Comparison of ENCODE assay signal across 12 cellular contexts in genomic region chr5:41793156-41793770, GRCh38.
DNase-seq lines count a peak whose midpoint lies in the region; ATAC-seq and TF ChIP-seq lines count a peak whose summit lies in the region.
"Had no signal": no experiment of that assay in that cellular context is flagged by ENCODE, and none has a peak within 500 bp of the region (broad histone marks: within the 10 kb centered on the region; RNA-seq: fewer than 3 reads in every experiment).

No MANE protein-coding gene starts in this region.

- TF ChIP-seq POLR2A in suprapubic skin (IDR thresholded peaks at IDR 0.05) (no peak), GM18505 (IDR thresholded peaks at IDR 0.05; ENCODE audit: borderline replicate concordance, extremely low read depth, insufficient read depth, insufficient read length) (no peak)

- H3K36me3 Mint-ChIP-seq in activated T-cell treated with anti-CD3 and anti-CD28 coated beads, Interleukin-2, amount 50 U/mL, for 24 hours (ENCODE audit: low read depth): peaks cover 86% of the 10 kb centered on the region

- H3K36me3 ChIP-seq in suprapubic skin: peaks cover 24% of the 10 kb centered on the region
- H3K36me3 ChIP-seq: neutrophil had no signal

- H3K4me1 ChIP-seq in suprapubic skin: peaks cover 15% of the 10 kb centered on the region

- H3K27ac Mint-ChIP-seq in activated T-cell treated with anti-CD3 and anti-CD28 coated beads, Interleukin-2, amount 50 U/mL, for 24 hours: no peak overlapping the region

- H3K27me3 ChIP-seq in suprapubic skin: no peaks in the 10 kb centered on the region
- H3K27me3 ChIP-seq: neutrophil had no signal

- no peak overlapping the region for H3K4me3 ChIP-seq in suprapubic skin

- H3K4me1 Mint-ChIP-seq in activated T-cell treated with anti-CD3 and anti-CD28 coated beads, Interleukin-2, amount 50 U/mL, for 24 hours (ENCODE audit: low read depth): peaks cover 15% of the 10 kb centered on the region

- no peak for TF ChIP-seq EP300 in suprapubic skin (IDR thresholded peaks at IDR 0.05)

- no peak for TF ChIP-seq CTCF in suprapubic skin (IDR thresholded peaks at IDR 0.05)

- ATAC-seq in GM18505 (IDR thresholded peaks at IDR 0.05; ENCODE audit: unreplicated experiment): no peak
- ATAC-seq: CD8-positive, alpha-beta T cell had no signal

- peak; percentile 27 for DNase-seq in COLO668 (lab: John Stamatoyannopoulos, UW; ENCODE audit: unreplicated experiment)
- DNase-seq in NCI-H1436 treated with DMSO at 0.1 percent for 48 hours (lab: John Stamatoyannopoulos, UW): peak; percentile 48
- DNase-seq in amniotic stem cell (lab: John Stamatoyannopoulos, UW): peak; percentile 68
- peak; percentile 84 for DNase-seq in iris pigment epithelial cell (ENCODE audit: low read depth)
- DNase-seq in suprapubic skin (ENCODE audit: low spot score in 2 of 2): no peak
- no peak for DNase-seq in HuH-7.5 (ENCODE audit: low spot score)
- no peak for DNase-seq in activated T-cell treated with anti-CD3 and anti-CD28 coated beads, Interleukin-2, amount 50 U/mL, for 24 hours
- DNase-seq: activated CD8-positive, alpha-beta memory T cell treated with anti-CD3 and anti-CD28 coated beads, Interleukin-2, amount 50 U/mL, for 48 hours; CD8-positive, alpha-beta T cell; NCI-H2107 had no signal

- H3K9me3 ChIP-seq in suprapubic skin: no peaks in the 10 kb centered on the region
- H3K9me3 ChIP-seq: neutrophil had no signal

- no peak overlapping the region for H3K27ac ChIP-seq in suprapubic skin
- H3K27ac ChIP-seq: neutrophil had no signal

- no peaks in the 10 kb centered on the region for H3K27me3 Mint-ChIP-seq in activated T-cell treated with anti-CD3 and anti-CD28 coated beads, Interleukin-2, amount 50 U/mL, for 24 hours

- 75% methylated on average over 3 of the region's 3 CpGs for WGBS in suprapubic skin

- no peaks in the 10 kb centered on the region for H3K9me3 Mint-ChIP-seq in activated T-cell treated with anti-CD3 and anti-CD28 coated beads, Interleukin-2, amount 50 U/mL, for 24 hours
- H3K9me3 Mint-ChIP-seq: CD8-positive, alpha-beta T cell had no signal

- H3K4me3 Mint-ChIP-seq in activated T-cell treated with anti-CD3 and anti-CD28 coated beads, Interleukin-2, amount 50 U/mL, for 24 hours: no peak overlapping the region
- H3K4me3 Mint-ChIP-seq: CD8-positive, alpha-beta T cell had no signal

Comparison
In these comparisons a context has a peak if more than half of its experiments do, and no peak if none do; other contexts are left out.
1. DNase-seq: peak in COLO668 (single experiment), NCI-H1436 treated with DMSO at 0.1 percent for 48 hours (single experiment), amniotic stem cell (single experiment) and iris pigment epithelial cell (single experiment); none in suprapubic skin (0 of 2), HuH-7.5 (single experiment) and activated T-cell treated with anti-CD3 and anti-CD28 coated beads, Interleukin-2, amount 50 U/mL, for 24 hours (single experiment).